27 cellular contexts compared by ENCODE assay signal in the genomic region with DNA sequence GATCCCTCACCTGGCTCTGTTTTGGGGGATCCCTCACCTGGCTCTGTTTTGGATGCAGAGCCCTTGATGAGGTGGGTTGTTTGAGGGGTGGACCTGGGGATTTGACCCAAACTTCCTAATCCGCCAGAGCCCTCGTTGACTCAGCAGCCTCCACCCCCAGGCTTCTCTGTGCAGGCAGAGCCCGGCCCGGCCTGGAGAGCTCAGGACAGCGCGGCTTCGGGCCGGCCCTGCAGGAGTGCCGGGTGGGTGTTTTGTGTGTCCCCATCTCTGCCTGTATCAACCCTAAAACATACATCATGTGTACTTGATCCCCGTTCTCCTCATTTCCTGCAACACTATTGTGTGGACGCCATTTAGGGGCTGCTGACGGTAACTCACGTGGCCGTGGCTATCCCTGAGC.
DNase-seq lines count a peak whose midpoint lies in the region; FAIRE-seq and TF ChIP-seq lines count a peak whose summit lies in the region.
"Had no signal": no experiment of that assay in that cellular context is flagged by ENCODE, and none has a peak within 500 bp of the region (broad histone marks: within the 10 kb centered on the region; RNA-seq: fewer than 3 reads in every experiment).

No MANE protein-coding gene starts in this region.

- H3K27ac ChIP-seq in C4-2B (peak overlapping the region; percentile 62), RWPE1 (peak overlapping the region; percentile 87), kidney (ENCODE audit: low read depth in 2 of 2, low read length in 2 of 2) (no peak overlapping the region), spleen (no peak overlapping the region), A673 (ENCODE audit: low read depth, low read length, poor library complexity, severe bottlenecking) (no peak overlapping the region)
- H3K27ac ChIP-seq: HL-60, SK-N-MC had no signal

- intact Hi-C loops in kidney (cut with DNase I): no loop called here
- intact Hi-C loops in spleen (cut with DNase I; ENCODE audit: low total_unique reads): no loop called here
- intact Hi-C loops in A673 (cut with micrococcal nuclease; ENCODE audit: unreplicated experiment): no loop called here

- no peaks in the 10 kb centered on the region for H3K36me3 ChIP-seq in kidney (ENCODE audit: control insufficient read depth in 1 of 2, insufficient read depth in 2 of 2, low read length in 2 of 2)
- H3K36me3 ChIP-seq in spleen: no peaks in the 10 kb centered on the region
- no peaks in the 10 kb centered on the region for H3K36me3 ChIP-seq in A673 (ENCODE audit: insufficient read depth, low read length, poor library complexity, severe bottlenecking)

- no peak for FAIRE-seq in kidney (lab: Jason Lieb, UNC)
- FAIRE-seq: A549, GM12878 had no signal

- DNase-seq in RWPE1 (ENCODE audit: low spot score) (no peak), kidney (peak; percentile 51), spleen (peak; percentile 36), A673 (ENCODE audit: low spot score) (no peak), GOT3 (lab: John Stamatoyannopoulos, UW) (no peak), SKM-1 treated with dmso at 0.1 percent for 144 hours (lab: John Stamatoyannopoulos, UW; ENCODE audit: unreplicated experiment) (no peak)
- DNase-seq: C1 segment of cervical spinal cord; CD8-positive, alpha-beta T cell; DMS 273 treated with DMSO at 0.1 percent for 48 hours; DMS79; EL; GDM1; NCI-H1092; NCI-H1436; NCI-H187 treated with DMSO at 0.1 percent for 48 hours; NCI-H2171 treated with DMSO at 0.1 percent for 48 hours; NCI-H345; NCI-H510A treated with DMSO at 0.1 percent for 48 hours; NCI-H774; PC-3; SIG-M5; SW 1271 had no signal

- H3K4me3 ChIP-seq in kidney (ENCODE audit: low read length in 2 of 2): no peak overlapping the region
- H3K4me3 ChIP-seq in spleen: no peak overlapping the region
- no peak overlapping the region for H3K4me3 ChIP-seq in A673 (ENCODE audit: low read depth, low read length, poor library complexity, severe bottlenecking)
- H3K4me3 ChIP-seq: A549, GM12878, SK-N-MC had no signal

- CTCF ChIA-PET in RWPE1 (lab: Yijun Ruan, JAX): no interaction called here
- CTCF ChIA-PET in A673 (lab: Charles Lee): no interaction called here

- H3K9me3 ChIP-seq in kidney (ENCODE audit: control insufficient read depth in 1 of 2, low read length in 2 of 2): no peaks in the 10 kb centered on the region
- no peaks in the 10 kb centered on the region for H3K9me3 ChIP-seq in spleen
- no peaks in the 10 kb centered on the region for H3K9me3 ChIP-seq in A673 (ENCODE audit: low read depth, low read length, poor library complexity, severe bottlenecking)
- H3K9me3 ChIP-seq: A549 had no signal

- no peak for TF ChIP-seq POLR2A in spleen (IDR thresholded peaks at IDR 0.05)

- POLR2A ChIA-PET in RWPE1 (lab: Yijun Ruan, JAX; ENCODE audit: low non-redundant PET): no interaction called here
- POLR2A ChIA-PET in A673 (lab: Charles Lee; ENCODE audit: low non-redundant PET): no interaction called here

- H3K4me1 ChIP-seq in kidney (ENCODE audit: control insufficient read depth in 1 of 2, insufficient read depth in 1 of 2, low read depth in 1 of 2, low read length in 2 of 2): peaks cover 11 to 12% of the 10 kb centered on the region in 2 donors
- peaks cover 0 to 24% (median 14%) of the 10 kb centered on the region in 6 donors for H3K4me1 ChIP-seq in spleen
- H3K4me1 ChIP-seq in A673 (ENCODE audit: insufficient read depth, low read length, poor library complexity, severe bottlenecking): no peaks in the 10 kb centered on the region

- WGBS in spleen, 5 donors: 74 to 86% (median 74%) methylated on average over 12 to 14 of the region's 14 CpGs

- no peak overlapping the region for H3K9ac ChIP-seq in kidney (ENCODE audit: low read length in 2 of 2)

- no peak for TF ChIP-seq CTCF in C4-2B (conservative IDR thresholded peaks at IDR 0.05)
- TF ChIP-seq CTCF in RWPE1 (conservative IDR thresholded peaks at IDR 0.05; ENCODE audit: low read depth): no peak
- no peak for TF ChIP-seq CTCF in kidney (IDR thresholded peaks at IDR 0.05; ENCODE audit: borderline replicate concordance, extremely low read depth, insufficient read depth)
- TF ChIP-seq CTCF in spleen (IDR thresholded peaks at IDR 0.05 in 8 of 11, conservative IDR thresholded peaks at IDR 0.05 in 3 of 11): no peak
- no peak for TF ChIP-seq CTCF in A673 (conservative IDR thresholded peaks at IDR 0.05; ENCODE audit: low read depth, low read length)

- H3K27me3 ChIP-seq in spleen (replicated peaks in 1 of 7) (peaks cover 0 to 51% (median 0%) of the 10 kb centered on the region in 7 donors), A673 (replicated peaks; ENCODE audit: insufficient read depth, low read depth, low read length, poor library complexity) (no peaks in the 10 kb centered on the region)

- no TSS peak for BruUV-seq in A673 (replicated peaks; lab: Mats Ljungman, UMichigan)

Comparison
In these comparisons a context has a peak if more than half of its experiments do, and no peak if none do; other contexts are left out.
1. H3K27ac ChIP-seq: peak in C4-2B (single experiment) and RWPE1 (single experiment); none in kidney (0 of 2), spleen (0 of 8) and A673 (single experiment).
2. DNase-seq: peak in kidney (single experiment) and spleen (single experiment); none in RWPE1 (single experiment), A673 (single experiment), GOT3 (single experiment) and SKM-1 treated with dmso at 0.1 percent for 144 hours (single experiment).